In genomic region chr22:30230330-30230729, GRCh38 we compare ENCODE assay signal across 13 cellular contexts. TPM values are rescaled to one million over a fixed set of nuclear protein-coding genes. Genes with fewer than 3 reads are reported as not detected.
DNase-seq lines count a peak whose midpoint lies in the region; ATAC-seq and TF ChIP-seq lines count a peak whose summit lies in the region.
"Had no signal": no experiment of that assay in that cellular context is flagged by ENCODE, and none has a peak within 500 bp of the region (broad histone marks: within the 10 kb centered on the region; RNA-seq: fewer than 3 reads in every experiment).

No MANE protein-coding gene starts in this region.

- H3K56ac ChIP-seq in IMR-90 (ENCODE audit: extremely low read depth, insufficient read depth, low read length), result no peak overlapping the region

- H3K27me3 ChIP-seq in IMR-90 (ENCODE audit: control insufficient read depth, insufficient read depth, low read length) (no peaks in the 10 kb centered on the region), mesenchymal stem cell (ENCODE audit: control insufficient read depth in 1 of 2, insufficient read depth in 1 of 2, low read length in 2 of 2) (peaks cover 0 to 6% of the 10 kb centered on the region in 2 experiments)
- H3K27me3 ChIP-seq: BLaER1 had no signal

- dilution Hi-C loops in IMR-90 (cut with HindIII; ENCODE audit: low sequenced_read_pairs, unreplicated experiment), result no loop called here

- no peak overlapping the region for H2BK5ac ChIP-seq in IMR-90 (ENCODE audit: low read depth, low read length, poor library complexity, severe bottlenecking)
- H2BK5ac ChIP-seq in mesenchymal stem cell (ENCODE audit: low read depth, low read length, poor library complexity, severe bottlenecking), result peak overlapping the region; percentile 57

- H2AFZ ChIP-seq in IMR-90 (replicated peaks; ENCODE audit: low read length, poor library complexity) (no peak overlapping the region), mesenchymal stem cell (ENCODE audit: low read depth, low read length) (no peak overlapping the region)

- no peak overlapping the region for H3K4me3 Mint-ChIP-seq in T-helper 2 cell treated with Interferon-gamma antibody and Interleukin-4, amounts not matched to agents 5 μg/mL and 100 μg/mL, for 36 hours
- no peak overlapping the region for H3K4me3 Mint-ChIP-seq in type B pancreatic cell
- H3K4me3 Mint-ChIP-seq: IgD-negative memory B cell had no signal

- POLR2A ChIA-PET in IMR-90 (lab: Charles Lee; ENCODE audit: unreplicated experiment), result no interaction called here

- no peak for ATAC-seq in IMR-90 (ENCODE audit: low read depth)
- ATAC-seq in HG02678 (IDR thresholded peaks at IDR 0.05; ENCODE audit: unreplicated experiment), result no peak

- H2AK5ac ChIP-seq in IMR-90 (ENCODE audit: low read depth, low read length) (no peak overlapping the region), mesenchymal stem cell (ENCODE audit: low read length, severe bottlenecking) (peak overlapping the region; percentile 69)

- H3K4me1 ChIP-seq in IMR-90 (ENCODE audit: control insufficient read depth, insufficient read depth, low read length) (peaks cover 15% of the 10 kb centered on the region), mesenchymal stem cell (ENCODE audit: control insufficient read depth, insufficient read depth, low read depth, low read length) (peaks cover 34% of the 10 kb centered on the region)

- TF ChIP-seq CTCF in IMR-90 (conservative IDR thresholded peaks at IDR 0.05; ENCODE audit: low read depth, low read length) (no peak), type B pancreatic cell (conservative IDR thresholded peaks at IDR 0.05) (no peak)

- peak overlapping the region; percentile 74; the same call in 1 of the 3 replicates for H2BK15ac ChIP-seq in IMR-90 (ENCODE audit: low read depth, low read length)
- no peak overlapping the region for H2BK15ac ChIP-seq in mesenchymal stem cell (ENCODE audit: low read depth, poor library complexity, severe bottlenecking)

- peaks cover 1% of the 10 kb centered on the region for H3K36me3 Mint-ChIP-seq in T-helper 2 cell treated with Interferon-gamma antibody and Interleukin-4, amounts not matched to agents 5 μg/mL and 100 μg/mL, for 36 hours (ENCODE audit: low read depth)
- H3K36me3 Mint-ChIP-seq in type B pancreatic cell, result no peaks in the 10 kb centered on the region
- H3K36me3 Mint-ChIP-seq: IgD-negative memory B cell had no signal

- no peaks in the 10 kb centered on the region for H3K27me3 Mint-ChIP-seq in T-helper 2 cell treated with Interferon-gamma antibody and Interleukin-4, amounts not matched to agents 5 μg/mL and 100 μg/mL, for 36 hours (ENCODE audit: low read depth)
- H3K27me3 Mint-ChIP-seq in type B pancreatic cell, result peaks cover 7% of the 10 kb centered on the region

- peak overlapping the region; percentile 10; the same call in 1 of the 2 replicates for H3K4ac ChIP-seq in IMR-90 (ENCODE audit: low read depth, low read length)
- H3K4ac ChIP-seq in mesenchymal stem cell (ENCODE audit: low read depth in 1 of 2, low read length in 2 of 2), result no peak overlapping the region

- H3K4me2 ChIP-seq in IMR-90 (ENCODE audit: low read depth, low read length) (no peak overlapping the region), mesenchymal stem cell (ENCODE audit: low read length, poor library complexity, severe bottlenecking) (no peak overlapping the region)
- H3K4me2 ChIP-seq: BLaER1 had no signal

- H3K9me3 ChIP-seq in IMR-90 (ENCODE audit: control insufficient read depth, insufficient read depth, low read length) (peaks cover 4% of the 10 kb centered on the region), mesenchymal stem cell (ENCODE audit: control insufficient read depth, low read length) (peaks cover under 1% of the 10 kb centered on the region)
- H3K9me3 ChIP-seq: BLaER1, HAP-1 had no signal

- H3K18ac ChIP-seq in IMR-90 (ENCODE audit: low read depth, low read length) (no peak overlapping the region), mesenchymal stem cell (ENCODE audit: low read depth in 1 of 2, low read length in 2 of 2) (no peak overlapping the region)

- CTCF ChIA-PET in IMR-90 (lab: Yijun Ruan, JAX), result no interaction called here

- peaks cover 8% of the 10 kb centered on the region for H3K9me1 ChIP-seq in IMR-90 (ENCODE audit: insufficient read depth, low read length)

- DNase-seq in T-helper 2 cell treated with Interferon-gamma antibody and Interleukin-4, amounts not matched to agents 5 μg/mL and 100 μg/mL, for 36 hours (ENCODE audit: low spot score), result no peak
- DNase-seq in T-helper 2 cell (no peak), IMR-90 (no peak), mesenchymal stem cell (no peak), type B pancreatic cell (ENCODE audit: extremely low spot score, unreplicated experiment) (no peak)
- DNase-seq: AML-193, DMS 273 treated with DMSO at 0.1 percent for 48 hours had no signal

- H4K91ac ChIP-seq in IMR-90 (ENCODE audit: insufficient read depth, low read depth, low read length) (peak overlapping the region; percentile 23; the same call in 1 of the 2 replicates), mesenchymal stem cell (ENCODE audit: low read length) (no peak overlapping the region)

- H3K27ac Mint-ChIP-seq in T-helper 2 cell treated with Interferon-gamma antibody and Interleukin-4, amounts not matched to agents 5 μg/mL and 100 μg/mL, for 36 hours, result peak overlapping the region; percentile 31
- no peak overlapping the region for H3K27ac Mint-ChIP-seq in type B pancreatic cell

- no peak overlapping the region for H2AK9ac ChIP-seq in IMR-90 (replicated peaks; ENCODE audit: low read depth, low read length, poor library complexity)

- no peak overlapping the region for H2BK12ac ChIP-seq in mesenchymal stem cell (ENCODE audit: low read length in 2 of 2)

- TF ChIP-seq RAD21 in IMR-90 (IDR thresholded peaks at IDR 0.05; ENCODE audit: low read length), result no peak

- no peaks in the 10 kb centered on the region for H4K20me1 ChIP-seq in IMR-90 (ENCODE audit: insufficient read depth, low read length)
- H4K20me1 ChIP-seq: BLaER1 had no signal

- no peak overlapping the region for H4K5ac ChIP-seq in IMR-90 (ENCODE audit: low read depth, low read length)

- in situ Hi-C loops in IMR-90 (cut with MboI; ENCODE audit: low sequenced_read_pairs), result no loop called here

- no peak overlapping the region for H2BK20ac ChIP-seq in IMR-90 (ENCODE audit: low read depth, low read length)

- H4K8ac ChIP-seq in IMR-90 (ENCODE audit: low read depth in 2 of 2, low read length in 2 of 2) (no peak overlapping the region), mesenchymal stem cell (ENCODE audit: low read length) (no peak overlapping the region)

- BruUV-seq in IMR-90 (replicated peaks; lab: Mats Ljungman, UMichigan), result no TSS peak

- H2BK120ac ChIP-seq in IMR-90 (ENCODE audit: low read depth, low read length) (no peak overlapping the region), mesenchymal stem cell (ENCODE audit: low read depth, low read length) (no peak overlapping the region)

- H3K9ac ChIP-seq in IMR-90 (ENCODE audit: low read depth, low read length) (no peak overlapping the region), mesenchymal stem cell (ENCODE audit: low read length) (no peak overlapping the region)
- H3K9ac ChIP-seq: BLaER1 had no signal

- 83% methylated on average over 3 of the region's 3 CpGs; no CpG with 5 or more reads in 1 of the 2 experiments for WGBS in IMR-90 (ENCODE audit: extremely low coverage in 2 of 2, insufficient read length in 1 of 2), 2 experiments
- 95% methylated on average over 3 of the region's 3 CpGs for WGBS in mesenchymal stem cell

- H3K23ac ChIP-seq in IMR-90 (ENCODE audit: low read depth, low read length), result no peak overlapping the region
- H3K23ac ChIP-seq in mesenchymal stem cell (ENCODE audit: low read length in 2 of 2), result no peak overlapping the region

- no peak for TF ChIP-seq POLR2A in IMR-90 (IDR thresholded peaks at IDR 0.05; ENCODE audit: low read depth, low read length)

- H3K27ac ChIP-seq in IMR-90 (ENCODE audit: insufficient read depth, low read length), result no peak overlapping the region
- H3K27ac ChIP-seq in mesenchymal stem cell (ENCODE audit: low read length, poor library complexity, severe bottlenecking), result no peak overlapping the region
- H3K27ac ChIP-seq: 22Rv1, BLaER1 had no signal

- no peaks in the 10 kb centered on the region for H3K79me1 ChIP-seq in IMR-90 (ENCODE audit: low read depth in 1 of 2, low read length in 2 of 2)
- no peaks in the 10 kb centered on the region for H3K79me1 ChIP-seq in mesenchymal stem cell (replicated peaks; ENCODE audit: low read length, poor library complexity, severe bottlenecking)

- intact Hi-C loops in IMR-90 (cut with micrococcal nuclease), result no loop called here

- H3K36me3 ChIP-seq in IMR-90 (ENCODE audit: control insufficient read depth, insufficient read depth, low read length) (no peaks in the 10 kb centered on the region), mesenchymal stem cell (ENCODE audit: control insufficient read depth in 1 of 2, insufficient read depth in 2 of 2, low read depth in 1 of 2, low read length in 2 of 2) (no peaks in the 10 kb centered on the region)
- H3K36me3 ChIP-seq: BLaER1, HAP-1 had no signal

- H3K4me3 ChIP-seq in IMR-90 (ENCODE audit: insufficient read depth, low read depth, low read length), result no peak overlapping the region
- H3K4me3 ChIP-seq in mesenchymal stem cell (ENCODE audit: insufficient read depth in 1 of 2, low read depth in 1 of 2, low read length in 2 of 2), result no peak overlapping the region
- H3K4me3 ChIP-seq: BLaER1, HAP-1 had no signal

- no peaks in the 10 kb centered on the region for H3K9me3 Mint-ChIP-seq in T-helper 2 cell treated with Interferon-gamma antibody and Interleukin-4, amounts not matched to agents 5 μg/mL and 100 μg/mL, for 36 hours
- H3K9me3 Mint-ChIP-seq in type B pancreatic cell, result no peaks in the 10 kb centered on the region

- H3K14ac ChIP-seq in IMR-90 (replicated peaks; ENCODE audit: low read depth, low read length) (no peak overlapping the region), mesenchymal stem cell (ENCODE audit: low read length in 2 of 2) (no peak overlapping the region)

- peaks cover 35% of the 10 kb centered on the region for H3K4me1 Mint-ChIP-seq in T-helper 2 cell treated with Interferon-gamma antibody and Interleukin-4, amounts not matched to agents 5 μg/mL and 100 μg/mL, for 36 hours (ENCODE audit: low read depth)
- H3K4me1 Mint-ChIP-seq in type B pancreatic cell (ENCODE audit: unreplicated experiment), result peaks cover 25% of the 10 kb centered on the region

RNA-seq across cellular contexts. Expression of gene LIF, which starts 16.2 kb away (rescaled TPM):
- total RNA-seq in IMR-90 (2012; rRNA removed), result 79.4 and 130 TPM in 2 replicates
- polyA plus RNA-seq in IMR-90 (2012; rRNA removed), result 203 and 214 TPM in 2 replicates
- 41.6 and 110 TPM in 2 replicates for polyA plus RNA-seq in IMR-90 (2012; cell fraction: cytosol; rRNA removed)
- 1,609 and 2,085 TPM in 2 replicates for polyA plus RNA-seq in IMR-90 (2012; cell fraction: nucleus; rRNA removed; ENCODE audit: low replicate concordance)
- 10.2 TPM for polyA plus RNA-seq in mesenchymal stem cell (2013, experiment 1 of 2)
- 9.7 TPM for polyA plus RNA-seq in mesenchymal stem cell (2013, experiment 2 of 2)
- 3.8 and 9.8 TPM in 2 replicates for total RNA-seq in type B pancreatic cell (ENCODE audit: low replicate concordance)
- polyA plus RNA-seq: IgD-negative memory B cell had no signal

RNA-seq across cellular contexts. Expression of gene OSM, which starts 36.3 kb away (rescaled TPM):
- total RNA-seq in IMR-90 (2012; rRNA removed) (not detected in 2 replicates), type B pancreatic cell (ENCODE audit: low replicate concordance) (not detected in 2 replicates)
- polyA plus RNA-seq in IMR-90 (2012; rRNA removed), result not detected in 2 replicates
- 0.07 TPM in 1 of 2 replicates, not detected in the other for polyA plus RNA-seq in IMR-90 (2012; cell fraction: cytosol; rRNA removed)
- polyA plus RNA-seq in IMR-90 (2012; cell fraction: nucleus; rRNA removed; ENCODE audit: low replicate concordance), result 0.42 and 0.81 TPM in 2 replicates
- polyA plus RNA-seq in mesenchymal stem cell (2013, experiment 1 of 2), result not detected
- not detected for polyA plus RNA-seq in mesenchymal stem cell (2013, experiment 2 of 2)
- total RNA-seq: H1 had no signal
- polyA plus RNA-seq: H1 had no signal

RNA-seq across cellular contexts. Expression of gene CASTOR1, which starts 59.0 kb away (rescaled TPM):
- total RNA-seq in IMR-90 (2012; rRNA removed), result 10.6 and 11.7 TPM in 2 replicates
- polyA plus RNA-seq in IMR-90 (2012; rRNA removed), result 23.5 and 26.9 TPM in 2 replicates
- 11.4 and 33.1 TPM in 2 replicates for polyA plus RNA-seq in IMR-90 (2012; cell fraction: cytosol; rRNA removed)
- 55.8 and 106 TPM in 2 replicates for polyA plus RNA-seq in IMR-90 (2012; cell fraction: nucleus; rRNA removed; ENCODE audit: low replicate concordance)
- polyA plus RNA-seq in mesenchymal stem cell (2013, experiment 1 of 2), result 9.7 TPM
- polyA plus RNA-seq in mesenchymal stem cell (2013, experiment 2 of 2), result 8.7 TPM
- 11.4 TPM in 2 replicates for total RNA-seq in type B pancreatic cell (ENCODE audit: low replicate concordance)
